Comparison of ENCODE assay signal across 29 cellular contexts in genomic region chr6:17588011-17588410, GRCh38.
"Had no signal": no experiment of that assay in that cellular context is flagged by ENCODE, and none has a peak within 500 bp of the region (broad histone marks: within the 10 kb centered on the region; RNA-seq: fewer than 3 reads in every experiment).

No MANE protein-coding gene starts in this region.

- H3K27ac ChIP-seq: coronary artery, esophagus squamous epithelium, heart right ventricle, ovary, psoas muscle, skin epidermis, thoracic aorta, tibial nerve, upper lobe of right lung, uterus had no signal

- H3K4me1 ChIP-seq: uterus had no signal

- H3K27me3 ChIP-seq: esophagus squamous epithelium, heart right ventricle, ovary, tibial nerve, upper lobe of right lung, uterus had no signal

- H3K4me1 Mint-ChIP-seq: memory B cell had no signal

- H3K4me3 ChIP-seq: coronary artery, esophagus squamous epithelium, heart right ventricle, lung, ovary, psoas muscle, skin epidermis, thoracic aorta, tibial nerve, upper lobe of right lung, uterus had no signal

- H3K4me3 Mint-ChIP-seq: effector memory CD8-positive, alpha-beta T cell; immature natural killer cell; memory B cell; naive thymus-derived CD4-positive, alpha-beta T cell; nephron; stimulated activated naive B cell treated with anti-CD40 and anti-IgM and Interleukin-4, amounts not matched to agents 10 μg/mL and 1 μg/mL and 100 μg/mL, for 72 hours; stimulated activated naive CD8-positive, alpha-beta T cell treated with anti-CD3 and anti-CD28 coated beads, Interleukin-15, Interleukin-2, amounts not matched to agents 100 ng/mL and 50 ng/mL, for 24 hours had no signal

- H3K36me3 ChIP-seq: esophagus squamous epithelium, heart right ventricle, ovary, thoracic aorta, tibial nerve, upper lobe of right lung, uterus had no signal

- ATAC-seq: effector memory CD8-positive, alpha-beta T cell; heart right ventricle; naive thymus-derived CD4-positive, alpha-beta T cell; psoas muscle; right cardiac atrium; stimulated activated naive B cell treated with anti-CD40 and anti-IgM and Interleukin-4, amounts not matched to agents 10 μg/mL and 1 μg/mL and 100 μg/mL, for 72 hours; upper lobe of right lung had no signal

- H3K27me3 Mint-ChIP-seq: effector memory CD8-positive, alpha-beta T cell; stimulated activated naive B cell treated with anti-CD40 and anti-IgM and Interleukin-4, amounts not matched to agents 10 μg/mL and 1 μg/mL and 100 μg/mL, for 72 hours; stimulated activated naive CD8-positive, alpha-beta T cell treated with anti-CD3 and anti-CD28 coated beads, Interleukin-15, Interleukin-2, amounts not matched to agents 100 ng/mL and 50 ng/mL, for 24 hours had no signal

- H3K27ac Mint-ChIP-seq: effector memory CD8-positive, alpha-beta T cell; memory B cell; nephron; stimulated activated naive B cell treated with anti-CD40 and anti-IgM and Interleukin-4, amounts not matched to agents 10 μg/mL and 1 μg/mL and 100 μg/mL, for 72 hours; stimulated activated naive CD8-positive, alpha-beta T cell treated with anti-CD3 and anti-CD28 coated beads, Interleukin-15, Interleukin-2, amounts not matched to agents 100 ng/mL and 50 ng/mL, for 24 hours had no signal

- H3K36me3 Mint-ChIP-seq: memory B cell; naive thymus-derived CD4-positive, alpha-beta T cell; stimulated activated naive B cell treated with anti-CD40 and anti-IgM and Interleukin-4, amounts not matched to agents 10 μg/mL and 1 μg/mL and 100 μg/mL, for 72 hours had no signal

- DNase-seq: effector memory CD8-positive, alpha-beta T cell; erythroblast; esophagus squamous epithelium; foreskin melanocyte; glutamatergic neuron; heart right ventricle; hypothalamus; immature natural killer cell; islet precursor cell; kidney glomerular epithelial cell; naive thymus-derived CD4-positive, alpha-beta T cell; occipital lobe; ovary; posterior cingulate gyrus; psoas muscle; right cardiac atrium; stimulated activated CD4-positive, alpha-beta T cell treated with anti-CD3 and anti-CD28 coated beads, Interleukin-15, amount 100 ng/mL, for 24 hours; stimulated activated CD4-positive, alpha-beta T cell treated with anti-CD3 and anti-CD28 coated beads, Interleukin-2, amount 100 ng/mL, for 48 hours; stimulated activated naive B cell treated with anti-CD40 and anti-IgM and Interleukin-4, amounts not matched to agents 10 μg/mL and 1 μg/mL and 100 μg/mL, for 72 hours; upper lobe of right lung; uterus had no signal

- H3K9me3 ChIP-seq: esophagus squamous epithelium, heart right ventricle, ovary, psoas muscle, thoracic aorta, tibial nerve, upper lobe of right lung, uterus had no signal

- H3K9me3 Mint-ChIP-seq: effector memory CD8-positive, alpha-beta T cell; immature natural killer cell; memory B cell; nephron; stimulated activated naive B cell treated with anti-CD40 and anti-IgM and Interleukin-4, amounts not matched to agents 10 μg/mL and 1 μg/mL and 100 μg/mL, for 72 hours; stimulated activated naive CD8-positive, alpha-beta T cell treated with anti-CD3 and anti-CD28 coated beads, Interleukin-15, Interleukin-2, amounts not matched to agents 100 ng/mL and 50 ng/mL, for 24 hours had no signal
